In genomic region chr1:938088-938683, GRCh38 we compare ENCODE assay signal across 10 cellular contexts. TPM values are rescaled to one million over a fixed set of nuclear protein-coding genes. Genes with fewer than 3 reads are reported as not detected.
DNase-seq lines count a peak whose midpoint lies in the region; ATAC-seq and TF ChIP-seq lines count a peak whose summit lies in the region.
"Had no signal": no experiment of that assay in that cellular context is flagged by ENCODE, and none has a peak within 500 bp of the region (broad histone marks: within the 10 kb centered on the region; RNA-seq: fewer than 3 reads in every experiment).

No MANE protein-coding gene starts in this region.

- H3K36me3 ChIP-seq in right atrium auricular region (no peaks in the 10 kb centered on the region), iPS-15b (ENCODE audit: control insufficient read depth, insufficient read depth, low read length) (no peaks in the 10 kb centered on the region), uterus (no peaks in the 10 kb centered on the region)

- no peak overlapping the region for H3K27ac Mint-ChIP-seq in naive thymus-derived CD8-positive, alpha-beta T cell
- H3K27ac Mint-ChIP-seq: IgD-negative memory B cell had no signal

- no peaks in the 10 kb centered on the region for H3K36me3 Mint-ChIP-seq in naive thymus-derived CD8-positive, alpha-beta T cell
- H3K36me3 Mint-ChIP-seq: IgD-negative memory B cell had no signal

- TF ChIP-seq CTCF in right atrium auricular region (IDR thresholded peaks at IDR 0.05) (peak in 1 of 2 donors; percentile 50), uterus (IDR thresholded peaks at IDR 0.05) (peak; percentile 27 to 83 (median 56))

- H3K9me3 ChIP-seq in right atrium auricular region, result no peaks in the 10 kb centered on the region
- H3K9me3 ChIP-seq in iPS-15b (ENCODE audit: control insufficient read depth, insufficient read depth, low read length), result no peaks in the 10 kb centered on the region
- no peaks in the 10 kb centered on the region for H3K9me3 ChIP-seq in uterus

- no peak overlapping the region for H3K4me3 Mint-ChIP-seq in naive thymus-derived CD8-positive, alpha-beta T cell

- TF ChIP-seq POLR2A in uterus (IDR thresholded peaks at IDR 0.05), result no peak

- no peak for DNase-seq in Right ventricle myocardium inferior (ENCODE audit: missing footprints)
- DNase-seq in right atrium auricular region (ENCODE audit: low spot score), result no peak
- DNase-seq in UCSD-AML1 (lab: John Stamatoyannopoulos, UW; ENCODE audit: unreplicated experiment), result peak; percentile 52
- DNase-seq in uterus, result peak; percentile 52 to 64
- no peak for DNase-seq in naive thymus-derived CD8-positive, alpha-beta T cell
- no peak for DNase-seq in NCI-H2171 treated with DMSO at 0.1 percent for 48 hours (lab: John Stamatoyannopoulos, UW)

- intact Hi-C loops in Right ventricle myocardium inferior (cut with DNase I), result no loop called here
- intact Hi-C loops in uterus (cut with DNase I; ENCODE audit: low total_unique reads), result no loop called here

- H3K27ac ChIP-seq in right atrium auricular region (no peak overlapping the region), uterus (no peak overlapping the region)

- H3K27me3 ChIP-seq in right atrium auricular region (peaks cover 0 to 22% of the 10 kb centered on the region in 2 donors), iPS-15b (ENCODE audit: control insufficient read depth, insufficient read depth, low read length) (peaks cover 65% of the 10 kb centered on the region), uterus (no peaks in the 10 kb centered on the region)

- no peaks in the 10 kb centered on the region for H3K9me3 Mint-ChIP-seq in naive thymus-derived CD8-positive, alpha-beta T cell
- H3K9me3 Mint-ChIP-seq: IgD-negative memory B cell had no signal

- POLR2A ChIA-PET in naive thymus-derived CD8-positive, alpha-beta T cell (lab: Charles Lee), result no interaction called here

- H3K4me1 ChIP-seq in right atrium auricular region (peaks cover 0 to 51% of the 10 kb centered on the region in 2 donors), iPS-15b (ENCODE audit: control insufficient read depth, insufficient read depth, low read length) (peaks cover 4% of the 10 kb centered on the region), uterus (peaks cover 0 to 33% of the 10 kb centered on the region in 2 donors)

- no peak overlapping the region for H3K9ac ChIP-seq in iPS-15b (ENCODE audit: low read depth, low read length)

- peaks cover 3 to 14% (median 8%) of the 10 kb centered on the region in 4 donors for H3K4me1 Mint-ChIP-seq in naive thymus-derived CD8-positive, alpha-beta T cell

- H3K27me3 Mint-ChIP-seq in naive thymus-derived CD8-positive, alpha-beta T cell, result peaks cover 5 to 47% (median 22%) of the 10 kb centered on the region in 5 donors

- ATAC-seq in Right ventricle myocardium inferior (peak; percentile 48), GM21381 (IDR thresholded peaks at IDR 0.05; ENCODE audit: unreplicated experiment) (no peak)
- no peak for ATAC-seq in naive thymus-derived CD8-positive, alpha-beta T cell

- H3K4me3 ChIP-seq in right atrium auricular region (no peak overlapping the region), iPS-15b (ENCODE audit: low read depth, low read length) (peak overlapping the region; percentile 13), uterus (no peak overlapping the region)

RNA-seq across cellular contexts. Expression of gene SAMD11, which starts 14.5 kb away (rescaled TPM):
- total RNA-seq in Right ventricle myocardium inferior (1.7 TPM), right atrium auricular region (1 to 10 TPM; 2.7 to 6.4 TPM), uterus (10 to 100 TPM in 2 of 4 donors, 1 to 10 TPM in 2; 1.0 to 40.7 (median 13.8) TPM)
- not detected for total RNA-seq in naive thymus-derived CD8-positive, alpha-beta T cell
- polyA plus RNA-seq in naive thymus-derived CD8-positive, alpha-beta T cell, result under 1 TPM in 1 of 3 donors, not detected in 2; 0.29 TPM
- polyA plus RNA-seq: IgD-negative memory B cell had no signal

RNA-seq across cellular contexts. Expression of gene NOC2L, which starts 20.9 kb away (rescaled TPM):
- total RNA-seq in Right ventricle myocardium inferior, result 41.7 TPM
- 10 to 100 TPM; 29.5 to 38.8 TPM for total RNA-seq in right atrium auricular region
- 10 to 100 TPM; 21.8 to 58.8 (median 37.5) TPM for total RNA-seq in uterus
- 10 to 100 TPM; 72.3 to 78.3 TPM for total RNA-seq in naive thymus-derived CD8-positive, alpha-beta T cell
- polyA plus RNA-seq in naive thymus-derived CD8-positive, alpha-beta T cell, result 10 to 100 TPM; 49.5 to 68.2 (median 60.5) TPM

RNA-seq across cellular contexts. Expression of gene KLHL17, which starts 22.2 kb away (rescaled TPM):
- total RNA-seq in Right ventricle myocardium inferior (7.0 TPM), right atrium auricular region (1 to 10 TPM; 2.4 to 2.9 TPM), uterus (10 to 100 TPM in 2 of 4 donors, 1 to 10 TPM in 2; 1.8 to 15.3 (median 9.6) TPM)
- 10 to 100 TPM; 36.4 to 37.4 TPM for total RNA-seq in naive thymus-derived CD8-positive, alpha-beta T cell
- 1 to 10 TPM in 2 of 3 donors, under 1 TPM in 1; 0.94 to 2.0 (median 1.1) TPM for polyA plus RNA-seq in naive thymus-derived CD8-positive, alpha-beta T cell

RNA-seq across cellular contexts. Expression of gene PLEKHN1, which starts 28.1 kb away (rescaled TPM):
- not detected for total RNA-seq in Right ventricle myocardium inferior
- total RNA-seq in right atrium auricular region, result under 1 TPM in 1 of 2 donors, not detected in 1; 0.59 TPM
- 1 to 10 TPM in 1 of 4 donors, not detected in 3; 1.1 TPM for total RNA-seq in uterus
- total RNA-seq in naive thymus-derived CD8-positive, alpha-beta T cell, result under 1 TPM; 0.60 to 0.93 TPM
- polyA plus RNA-seq in naive thymus-derived CD8-positive, alpha-beta T cell, result under 1 TPM in 1 of 3 donors, not detected in 2; 0.19 TPM

RNA-seq across cellular contexts. Expression of gene PERM1, which starts 43.7 kb away (rescaled TPM):
- total RNA-seq in Right ventricle myocardium inferior (174 TPM), right atrium auricular region (10 to 100 TPM; 22.0 to 61.8 TPM), uterus (1 to 10 TPM in 1 of 4 donors, not detected in 3; 2.3 TPM)
- total RNA-seq in naive thymus-derived CD8-positive, alpha-beta T cell, result not detected
- polyA plus RNA-seq in naive thymus-derived CD8-positive, alpha-beta T cell, result not detected
- polyA plus RNA-seq: IgD-negative memory B cell, neural cell had no signal

Comparison
In these comparisons a context has a peak if more than half of its experiments do, and no peak if none do; other contexts are left out.
1. DNase-seq: peak in UCSD-AML1 (single experiment) and uterus (2 of 2); none in Right ventricle myocardium inferior (single experiment), right atrium auricular region (single experiment), naive thymus-derived CD8-positive, alpha-beta T cell (0 of 10) and NCI-H2171 treated with DMSO at 0.1 percent for 48 hours (single experiment).